11 cellular contexts compared by ENCODE assay signal in genomic region chr10:71372882-71373495, GRCh38. TPM values are rescaled to one million over a fixed set of nuclear protein-coding genes. Genes with fewer than 3 reads are reported as not detected.
DNase-seq lines count a peak whose midpoint lies in the region; ATAC-seq and TF ChIP-seq lines count a peak whose summit lies in the region.
"Had no signal": no experiment of that assay in that cellular context is flagged by ENCODE, and none has a peak within 500 bp of the region (broad histone marks: within the 10 kb centered on the region; RNA-seq: fewer than 3 reads in every experiment).

No MANE protein-coding gene starts in this region.

- H2AFZ ChIP-seq in GM23248 = no peak overlapping the region
- peak overlapping the region; percentile 47 for H2AFZ ChIP-seq in MM.1S (ENCODE audit: low read length)
- H2AFZ ChIP-seq: GM23338 had no signal

- no peak overlapping the region for H3K27ac ChIP-seq in GM23248
- H3K27ac ChIP-seq in MM.1S (ENCODE audit: low read length) = peak overlapping the region; percentile 90
- H3K27ac ChIP-seq in mesendoderm (ENCODE audit: low read depth, low read length) = no peak overlapping the region
- peak overlapping the region in 1 of 2 donors; percentile 67 for H3K27ac ChIP-seq in coronary artery
- H3K27ac ChIP-seq: cardiac muscle cell had no signal

- no peak overlapping the region for H2AK5ac ChIP-seq in mesendoderm (ENCODE audit: low read length)

- H3K4ac ChIP-seq in mesendoderm (ENCODE audit: low read depth, low read length) = no peak overlapping the region

- ATAC-seq in GM18511 (IDR thresholded peaks at IDR 0.05; ENCODE audit: unreplicated experiment) = peak; percentile 70
- ATAC-seq: GM23338 had no signal

- DNase-seq in GM23248 (peak; percentile 40), MM.1S (peak; percentile 48), mesendoderm (peak; percentile 22), HK-2 (ENCODE audit: unreplicated experiment) (no peak), coronary artery (ENCODE audit: low spot score) (no peak), islet precursor cell (no peak)
- no peak for DNase-seq in stimulated activated CD4-positive, alpha-beta T cell treated with anti-CD3 and anti-CD28 coated beads, Interleukin-12 subunit alpha, Interleukin-12 subunit beta, amount 100 ng/mL, for 4 hours

- no peaks in the 10 kb centered on the region for H3K79me1 ChIP-seq in mesendoderm (ENCODE audit: low read length)

- H3K9me2 ChIP-seq in GM23248 (ENCODE audit: insufficient read depth) = no peaks in the 10 kb centered on the region
- H3K9me2 ChIP-seq in MM.1S (replicated peaks; ENCODE audit: insufficient read depth, low read length) = no peaks in the 10 kb centered on the region

- H3K9me3 ChIP-seq in GM23248 (ENCODE audit: low read depth) = no peaks in the 10 kb centered on the region
- no peaks in the 10 kb centered on the region for H3K9me3 ChIP-seq in MM.1S (replicated peaks; ENCODE audit: insufficient read depth, low read length)

- no peaks in the 10 kb centered on the region for H3K27me3 ChIP-seq in GM23248 (replicated peaks; ENCODE audit: insufficient read depth)
- no peaks in the 10 kb centered on the region for H3K27me3 ChIP-seq in MM.1S (replicated peaks; ENCODE audit: insufficient read depth, low read length)
- no peaks in the 10 kb centered on the region for H3K27me3 ChIP-seq in mesendoderm (ENCODE audit: insufficient read depth, low read length, poor library complexity)
- H3K27me3 ChIP-seq: cardiac muscle cell had no signal

- in situ Hi-C loops in GM23248 (cut with MboI) = no loop called here

- H4K20me1 ChIP-seq in GM23248 (ENCODE audit: insufficient read depth) = no peaks in the 10 kb centered on the region
- no peaks in the 10 kb centered on the region for H4K20me1 ChIP-seq in MM.1S (ENCODE audit: insufficient read depth, low read length)

- no peak overlapping the region for H2BK5ac ChIP-seq in mesendoderm (ENCODE audit: low read length)

- no peaks in the 10 kb centered on the region for H3K79me2 ChIP-seq in GM23248 (ENCODE audit: insufficient read depth)
- no peaks in the 10 kb centered on the region for H3K79me2 ChIP-seq in MM.1S (ENCODE audit: low read length)
- H3K79me2 ChIP-seq in mesendoderm (ENCODE audit: control insufficient read depth, insufficient read depth, low read length) = no peaks in the 10 kb centered on the region

- no peaks in the 10 kb centered on the region for H3K36me3 ChIP-seq in GM23248 (ENCODE audit: low read depth)
- no peaks in the 10 kb centered on the region for H3K36me3 ChIP-seq in MM.1S (replicated peaks; ENCODE audit: insufficient read depth, low read length)
- no peaks in the 10 kb centered on the region for H3K36me3 ChIP-seq in mesendoderm (ENCODE audit: control insufficient read depth, insufficient read depth, low read length)
- H3K36me3 ChIP-seq: cardiac muscle cell had no signal

- H3F3A ChIP-seq in GM23248 (ENCODE audit: insufficient read depth) = no peaks in the 10 kb centered on the region
- peaks cover 24% of the 10 kb centered on the region for H3F3A ChIP-seq in MM.1S (ENCODE audit: insufficient read depth, low read length)

- H3K4me3 ChIP-seq in GM23248 (no peak overlapping the region), MM.1S (ENCODE audit: low read length) (no peak overlapping the region), mesendoderm (ENCODE audit: low read length) (no peak overlapping the region), coronary artery (no peak overlapping the region)
- H3K4me3 ChIP-seq: cardiac muscle cell, GM23338 had no signal

- no peak overlapping the region for H3K23ac ChIP-seq in mesendoderm (ENCODE audit: low read length)

- no peak overlapping the region for H3K9ac ChIP-seq in GM23248
- H3K9ac ChIP-seq in MM.1S (ENCODE audit: low read length) = peak overlapping the region; percentile 45; the same call in 1 of the 2 replicates
- no peak overlapping the region for H3K9ac ChIP-seq in mesendoderm (ENCODE audit: low read length)

- WGBS in GM23248 (ENCODE audit: low coverage in 1 of 2, low lambda C conversion rate in 2 of 2, missing lambda C conversion rate in 2 of 2), 2 experiments = 50 to 56% methylated on average over 9 to 10 of the region's 10 CpGs
- no CpG with 5 or more reads among the region's 10 CpGs for WGBS in mesendoderm (ENCODE audit: extremely low coverage, insufficient coverage, low lambda C conversion rate)

- no peak overlapping the region for H3K4me2 ChIP-seq in GM23248 (ENCODE audit: unreplicated experiment)
- H3K4me2 ChIP-seq in MM.1S (ENCODE audit: low read depth, low read length) = peak overlapping the region; percentile 50
- no peak overlapping the region for H3K4me2 ChIP-seq in mesendoderm (ENCODE audit: low read length)
- H3K4me2 ChIP-seq: GM23338 had no signal

- H2BK120ac ChIP-seq in mesendoderm (ENCODE audit: low read depth, low read length) = no peak overlapping the region

- no peak overlapping the region for H3K56ac ChIP-seq in mesendoderm (ENCODE audit: low read length)

- H4K5ac ChIP-seq in mesendoderm (ENCODE audit: low read length) = no peak overlapping the region

- no peak overlapping the region for H4K8ac ChIP-seq in mesendoderm (ENCODE audit: low read depth, low read length)

- H3K18ac ChIP-seq in mesendoderm (ENCODE audit: low read length) = no peak overlapping the region

- H3K4me1 ChIP-seq in GM23248 (ENCODE audit: insufficient read depth) (peaks cover 11% of the 10 kb centered on the region), MM.1S (ENCODE audit: low read length) (peaks cover 38% of the 10 kb centered on the region), mesendoderm (ENCODE audit: control insufficient read depth, low read depth, low read length) (peaks cover 3% of the 10 kb centered on the region)

- TF ChIP-seq CTCF in MM.1S (IDR thresholded peaks at IDR 0.05; ENCODE audit: low read length) (no peak), coronary artery (IDR thresholded peaks at IDR 0.05) (no peak)

- no peak overlapping the region for H2BK15ac ChIP-seq in mesendoderm (replicated peaks; ENCODE audit: low read depth)

RNA-seq across cellular contexts. Expression of gene CDH23, which starts 23.7 kb away (rescaled TPM):
- 0.38 TPM in 1 of 2 replicates, not detected in the other for total RNA-seq in GM23248 (2014; rRNA removed; shearing (Covaris generic))
- polyA plus RNA-seq in GM23248 (2016; fragmentation: Nextera tagmentation; extraction: Ambion mirVana) = 0.08 and 0.09 TPM in 2 replicates
- 2.1 TPM for polyA plus RNA-seq in mesendoderm (2013, experiment 1 of 2)
- 1.7 TPM for polyA plus RNA-seq in mesendoderm (2013, experiment 2 of 2)
- total RNA-seq: M059J had no signal

RNA-seq across cellular contexts. Expression of gene SLC29A3, which starts 53.9 kb away (rescaled TPM):
- 1.9 and 3.0 TPM in 2 replicates for total RNA-seq in GM23248 (2014; rRNA removed; shearing (Covaris generic))
- 7.3 TPM in 2 replicates for polyA plus RNA-seq in GM23248 (2016; fragmentation: Nextera tagmentation; extraction: Ambion mirVana)
- polyA plus RNA-seq in mesendoderm (2013, experiment 1 of 2) = 9.4 TPM
- polyA plus RNA-seq in mesendoderm (2013, experiment 2 of 2) = 8.8 TPM

Comparison
In these comparisons a context has a peak if more than half of its experiments do, and no peak if none do; other contexts are left out.
1. DNase-seq: peak in GM23248 (single experiment), MM.1S (single experiment) and mesendoderm (single experiment); none in stimulated activated CD4-positive, alpha-beta T cell treated with anti-CD3 and anti-CD28 coated beads, Interleukin-12 subunit alpha, Interleukin-12 subunit beta, amount 100 ng/mL, for 4 hours (single experiment), HK-2 (single experiment), coronary artery (single experiment) and islet precursor cell (single experiment).